In the genomic region with DNA sequence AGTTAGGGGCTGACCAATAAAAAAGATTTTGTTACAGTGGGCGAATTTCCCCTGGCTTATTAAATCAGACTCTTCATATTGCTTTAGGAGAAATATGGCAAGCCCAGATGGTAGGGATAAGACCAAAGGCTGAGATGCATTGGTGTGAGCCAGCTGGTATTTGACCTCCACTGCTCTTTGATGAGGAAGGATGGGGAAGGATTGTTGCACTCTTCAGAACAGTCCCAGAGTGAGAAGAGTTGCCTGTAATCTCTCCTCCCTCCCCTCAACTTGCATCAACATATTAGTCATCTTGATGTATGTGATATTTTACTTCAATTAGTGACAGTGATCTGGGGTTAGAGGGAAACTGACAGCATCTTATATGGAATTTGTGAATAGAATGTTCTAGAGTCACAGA, we compare ENCODE assay signal across 15 cellular contexts.
DNase-seq lines count a peak whose midpoint lies in the region; FAIRE-seq and TF ChIP-seq lines count a peak whose summit lies in the region.
"Had no signal": no experiment of that assay in that cellular context is flagged by ENCODE, and none has a peak within 500 bp of the region (broad histone marks: within the 10 kb centered on the region; RNA-seq: fewer than 3 reads in every experiment).

No MANE protein-coding gene starts in this region.

- H4K20me1 ChIP-seq in astrocyte (ENCODE audit: insufficient read depth, low read length) (peaks cover 44% of the 10 kb centered on the region), MM.1S (ENCODE audit: insufficient read depth, low read length) (no peaks in the 10 kb centered on the region)

- H3K27me3 ChIP-seq in astrocyte (ENCODE audit: insufficient read depth, low read length) = no peaks in the 10 kb centered on the region
- peaks cover 0 to 5% (median 0%) of the 10 kb centered on the region in 45 donors for H3K27me3 ChIP-seq in dorsolateral prefrontal cortex
- no peaks in the 10 kb centered on the region for H3K27me3 ChIP-seq in MM.1S (replicated peaks; ENCODE audit: insufficient read depth, low read length)

- H3K9ac ChIP-seq in astrocyte (ENCODE audit: low read length) (no peak overlapping the region), MM.1S (ENCODE audit: low read length) (no peak overlapping the region)

- H3K4me1 Mint-ChIP-seq in HFFc6 (ENCODE audit: low read depth) (peaks cover 27% of the 10 kb centered on the region), astrocyte (ENCODE audit: low read depth, unreplicated experiment) (peaks cover 58% of the 10 kb centered on the region)

- TF ChIP-seq CTCF in HFFc6 (IDR thresholded peaks at IDR 0.05) (no peak), astrocyte (IDR thresholded peaks at IDR 0.05; ENCODE audit: insufficient read depth, low read depth, low read length) (no peak), fibroblast of pulmonary artery (IDR thresholded peaks at IDR 0.05; ENCODE audit: low read length, missing control alignments) (no peak), dorsolateral prefrontal cortex (IDR thresholded peaks at IDR 0.05 in 54 of 56, conservative IDR thresholded peaks at IDR 0.05 in 2 of 56; ENCODE audit: low read depth in 1 of 56, partially characterized antibody in 56 of 56) (no peak), MM.1S (IDR thresholded peaks at IDR 0.05; ENCODE audit: low read length) (no peak)

- H3K79me2 ChIP-seq in astrocyte (ENCODE audit: insufficient read depth, low read length) = peaks cover 76% of the 10 kb centered on the region
- no peaks in the 10 kb centered on the region for H3K79me2 ChIP-seq in MM.1S (ENCODE audit: low read length)

- H3K4me2 ChIP-seq in astrocyte (ENCODE audit: low read length) = no peak overlapping the region
- H3K4me2 ChIP-seq in MM.1S (ENCODE audit: low read depth, low read length) = no peak overlapping the region

- H3K4me3 ChIP-seq in astrocyte (ENCODE audit: insufficient read depth, low read depth, low read length) = no peak overlapping the region
- H3K4me3 ChIP-seq in fibroblast of pulmonary artery (replicated peaks; ENCODE audit: low read depth, low read length) = no peak overlapping the region
- H3K4me3 ChIP-seq in dorsolateral prefrontal cortex = no peak overlapping the region
- no peak overlapping the region for H3K4me3 ChIP-seq in MM.1S (ENCODE audit: low read length)

- H3K9me2 ChIP-seq in MM.1S (replicated peaks; ENCODE audit: insufficient read depth, low read length) = no peaks in the 10 kb centered on the region

- H2AFZ ChIP-seq in astrocyte (ENCODE audit: low read depth, low read length) (no peak overlapping the region), MM.1S (ENCODE audit: low read length) (no peak overlapping the region)

- FAIRE-seq in astrocyte (lab: Jason Lieb, UNC) = no peak
- FAIRE-seq: H54 had no signal

- no peaks in the 10 kb centered on the region for H3F3A ChIP-seq in MM.1S (ENCODE audit: insufficient read depth, low read length)

- H3K27ac ChIP-seq in astrocyte (ENCODE audit: low read depth, low read length) (no peak overlapping the region), dorsolateral prefrontal cortex (no peak overlapping the region), MM.1S (ENCODE audit: low read length) (no peak overlapping the region)

- H3K9me3 ChIP-seq in astrocyte (ENCODE audit: insufficient read depth, low read depth, low read length) = no peaks in the 10 kb centered on the region
- no peaks in the 10 kb centered on the region for H3K9me3 ChIP-seq in MM.1S (replicated peaks; ENCODE audit: insufficient read depth, low read length)

- H3K4me1 ChIP-seq in astrocyte (ENCODE audit: insufficient read depth, low read length) = peaks cover 2% of the 10 kb centered on the region
- no peaks in the 10 kb centered on the region for H3K4me1 ChIP-seq in MM.1S (ENCODE audit: low read length)

- H3K36me3 ChIP-seq in astrocyte (ENCODE audit: insufficient read depth, low read length) (no peaks in the 10 kb centered on the region), MM.1S (replicated peaks; ENCODE audit: insufficient read depth, low read length) (no peaks in the 10 kb centered on the region)

- DNase-seq in HFFc6 (peak; percentile 6), astrocyte (ENCODE audit: low read depth) (peak; percentile 26), fibroblast of pulmonary artery (ENCODE audit: low read depth) (peak; percentile 28), SW480 (ENCODE audit: low spot score) (no peak), dorsolateral prefrontal cortex (no peak), T1000 (lab: John Stamatoyannopoulos, UW) (no peak), MM.1S (no peak)
- DNase-seq: CD8-positive, alpha-beta T cell; DND-41; NCI-H1105 treated with DMSO at 0.1 percent for 48 hours; NCI-H187; NCI-H2171; NCI-H82; Right ventricle myocardium superior had no signal

- H3K9me3 Mint-ChIP-seq in HFFc6 (no peaks in the 10 kb centered on the region), astrocyte (ENCODE audit: unreplicated experiment) (no peaks in the 10 kb centered on the region)
- H3K9me3 Mint-ChIP-seq: CD8-positive, alpha-beta T cell had no signal

- intact Hi-C loops in dorsolateral prefrontal cortex (cut with DNase I) = no loop called here

- peaks cover 7% of the 10 kb centered on the region for H3K36me3 Mint-ChIP-seq in HFFc6 (ENCODE audit: low read depth)
- peaks cover 4% of the 10 kb centered on the region for H3K36me3 Mint-ChIP-seq in astrocyte (ENCODE audit: low read depth, unreplicated experiment)
- H3K36me3 Mint-ChIP-seq: CD8-positive, alpha-beta T cell had no signal

- H3K27ac Mint-ChIP-seq in HFFc6 (0 out of 2 replicates have a peak overlapping the region, but pooled peaks have one; percentile 2), astrocyte (ENCODE audit: unreplicated experiment) (no peak overlapping the region)
- H3K27ac Mint-ChIP-seq: CD8-positive, alpha-beta T cell had no signal

- no peak overlapping the region for H3K4me3 Mint-ChIP-seq in HFFc6
- H3K4me3 Mint-ChIP-seq in astrocyte (ENCODE audit: unreplicated experiment) = no peak overlapping the region
- H3K4me3 Mint-ChIP-seq: CD8-positive, alpha-beta T cell had no signal

- H3K27me3 Mint-ChIP-seq in HFFc6 (ENCODE audit: insufficient read depth) = no peaks in the 10 kb centered on the region; the same call in 1 of the 2 replicates
- H3K27me3 Mint-ChIP-seq in astrocyte (ENCODE audit: low read depth, unreplicated experiment) = no peaks in the 10 kb centered on the region

Comparison
In these comparisons a context has a peak if more than half of its experiments do, and no peak if none do; other contexts are left out.
1. DNase-seq: peak in HFFc6 (single experiment), astrocyte (single experiment) and fibroblast of pulmonary artery (single experiment); none in SW480 (single experiment), dorsolateral prefrontal cortex (0 of 10), T1000 (single experiment) and MM.1S (single experiment).